Comparison of ENCODE assay signal across 22 cellular contexts in the genomic region with DNA sequence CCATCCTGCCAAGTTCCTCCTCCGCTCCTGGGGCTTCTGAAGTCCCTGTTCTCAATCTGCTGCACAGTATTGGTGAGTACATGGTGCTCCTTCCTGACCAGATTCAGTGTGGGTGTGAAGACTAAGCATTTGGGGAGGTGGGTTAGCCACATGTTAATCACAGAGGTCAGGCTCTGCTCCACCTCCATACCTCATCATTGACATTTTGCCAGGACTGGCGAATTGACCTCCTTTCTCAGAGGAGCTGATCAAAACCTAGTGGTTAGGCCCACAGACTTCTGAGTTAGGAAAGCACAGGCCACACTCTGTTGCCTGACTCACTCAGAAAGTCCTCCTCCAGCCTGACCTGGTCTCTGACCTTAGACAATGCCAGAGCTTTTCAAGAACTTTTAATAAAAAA. TPM values are rescaled to one million over a fixed set of nuclear protein-coding genes. Genes with fewer than 3 reads are reported as not detected.
DNase-seq lines count a peak whose midpoint lies in the region; ATAC-seq, FAIRE-seq and TF ChIP-seq lines count a peak whose summit lies in the region.
"Had no signal": no experiment of that assay in that cellular context is flagged by ENCODE, and none has a peak within 500 bp of the region (broad histone marks: within the 10 kb centered on the region; RNA-seq: fewer than 3 reads in every experiment).

No MANE protein-coding gene starts in this region.

- peak overlapping the region; percentile 66 for H2AFZ ChIP-seq in K562 (ENCODE audit: low read depth, low read length)

- H3K9ac ChIP-seq in K562 (ENCODE audit: insufficient read depth in 1 of 2, low read depth in 2 of 2, low read length in 2 of 2) = peak overlapping the region in 1 of 2 experiments; percentile 44; a peak in 1 of 4 replicates

- TF ChIP-seq POLR2A in K562 (conservative IDR thresholded peaks at IDR 0.05) = no peak

- no peaks in the 10 kb centered on the region for H3K27me3 ChIP-seq in K562 (ENCODE audit: control insufficient read depth in 2 of 2, insufficient read depth in 2 of 2, low read length in 2 of 2)

- H4K20me1 ChIP-seq in K562 (replicated peaks; ENCODE audit: control insufficient read depth, insufficient read depth, low read length) = no peaks in the 10 kb centered on the region

- FAIRE-seq in K562 (lab: Jason Lieb, UNC) (peak; percentile 71), urothelium cell line (lab: Jason Lieb, UNC) (no peak)
- FAIRE-seq: colon had no signal

- peaks cover 3% of the 10 kb centered on the region for H3K27me3 Mint-ChIP-seq in activated naive CD8-positive, alpha-beta T cell treated with anti-CD3 and anti-CD28 coated beads, Interleukin-2, amount 50 U/mL, for 24 hours
- no peaks in the 10 kb centered on the region for H3K27me3 Mint-ChIP-seq in activated naive CD8-positive, alpha-beta T cell treated with anti-CD3 and anti-CD28 coated beads for 36 hours
- no peaks in the 10 kb centered on the region for H3K27me3 Mint-ChIP-seq in stimulated activated naive CD8-positive, alpha-beta T cell treated with anti-CD3 and anti-CD28 coated beads, Interleukin-15, amount 100 ng/mL, for 72 hours

- H3K4me1 Mint-ChIP-seq in activated naive CD8-positive, alpha-beta T cell treated with anti-CD3 and anti-CD28 coated beads, Interleukin-2, amount 50 U/mL, for 24 hours = peaks cover 10% of the 10 kb centered on the region
- H3K4me1 Mint-ChIP-seq in activated naive CD8-positive, alpha-beta T cell treated with anti-CD3 and anti-CD28 coated beads for 36 hours = no peaks in the 10 kb centered on the region
- peaks cover 16% of the 10 kb centered on the region for H3K4me1 Mint-ChIP-seq in stimulated activated naive CD8-positive, alpha-beta T cell treated with anti-CD3 and anti-CD28 coated beads, Interleukin-15, amount 100 ng/mL, for 72 hours
- H3K4me1 Mint-ChIP-seq: CD4-positive, CD25-positive, alpha-beta regulatory T cell had no signal

- peaks cover 85% of the 10 kb centered on the region for H3K36me3 ChIP-seq in K562 (ENCODE audit: control insufficient read depth, insufficient read depth, low read length)

- H3K4me2 ChIP-seq in K562 (ENCODE audit: insufficient read depth, low read length) = peak overlapping the region; percentile 20; the same call in 1 of the 2 replicates

- no peaks in the 10 kb centered on the region for H3K36me3 Mint-ChIP-seq in activated naive CD8-positive, alpha-beta T cell treated with anti-CD3 and anti-CD28 coated beads, Interleukin-2, amount 50 U/mL, for 24 hours (ENCODE audit: low read depth)
- no peaks in the 10 kb centered on the region for H3K36me3 Mint-ChIP-seq in activated naive CD8-positive, alpha-beta T cell treated with anti-CD3 and anti-CD28 coated beads for 36 hours
- H3K36me3 Mint-ChIP-seq: CD4-positive, CD25-positive, alpha-beta regulatory T cell had no signal

- POLR2A ChIA-PET in K562 (lab: Yijun Ruan, JAX) = interaction anchor here (1.3 to 2.0 kb wide), 2 partner anchors 8 to 11 kb away, joined by 9 to 34 read pairs; partner anchors contain the start of gene RPS17

- no peak for TF ChIP-seq RAD21 in K562 (CRISPR knock-in tag; conservative IDR thresholded peaks at IDR 0.05 in 1 of 2, IDR thresholded peaks at IDR 0.05 in 1 of 2)

- H3K4me1 ChIP-seq in K562 (replicated peaks in 1 of 2; ENCODE audit: control insufficient read depth in 2 of 2, insufficient read depth in 2 of 2, low read length in 2 of 2) = peaks cover 15 to 16% of the 10 kb centered on the region in 2 experiments

- H3K79me2 ChIP-seq in K562 (ENCODE audit: control insufficient read depth, insufficient read depth, low read length) = no peaks in the 10 kb centered on the region

- H3K9me3 Mint-ChIP-seq in activated naive CD8-positive, alpha-beta T cell treated with anti-CD3 and anti-CD28 coated beads, Interleukin-2, amount 50 U/mL, for 24 hours = no peaks in the 10 kb centered on the region
- H3K9me3 Mint-ChIP-seq in activated naive CD8-positive, alpha-beta T cell treated with anti-CD3 and anti-CD28 coated beads for 36 hours = no peaks in the 10 kb centered on the region
- no peaks in the 10 kb centered on the region for H3K9me3 Mint-ChIP-seq in stimulated activated naive CD8-positive, alpha-beta T cell treated with anti-CD3 and anti-CD28 coated beads, Interleukin-15, amount 100 ng/mL, for 72 hours
- H3K9me3 Mint-ChIP-seq: activated T-helper 1 cell treated with anti-CD3 and anti-CD28 coated beads, Interleukin-12 subunit alpha, Interleukin-12 subunit beta, Interleukin-2, Interleukin-4 antibody, amounts not matched to agents 30 ng/mL and 10 ng/mL and 1 ng/mL, durations not matched to agents 14 hours and 24 hours and 36 hours; brain; CD4-positive, CD25-positive, alpha-beta regulatory T cell; endodermal cell; T-helper 1 cell treated with Interleukin-12 subunit alpha and Interleukin-12 subunit beta and Interleukin-4 antibody, amounts not matched to agents 30 μg/mL and 1 μg/mL, for 36 hours had no signal

- DNase-seq in activated naive CD8-positive, alpha-beta T cell treated with anti-CD3 and anti-CD28 coated beads, Interleukin-2, amount 50 U/mL, for 24 hours = peak; percentile 39
- DNase-seq in activated naive CD8-positive, alpha-beta T cell treated with anti-CD3 and anti-CD28 coated beads for 36 hours = no peak
- DNase-seq in K562 (ENCODE audit: extremely low read depth in 1 of 4, low spot score in 3 of 4) (peak in 2 of 4 experiments; percentile 19 to 43), urothelium cell line (ENCODE audit: low spot score) (no peak), NCI-H2081 (lab: John Stamatoyannopoulos, UW) (no peak)
- no peak for DNase-seq in stimulated activated naive CD8-positive, alpha-beta T cell treated with anti-CD3 and anti-CD28 coated beads, Interleukin-15, amount 100 ng/mL, for 72 hours
- DNase-seq: CD4-positive, CD25-positive, alpha-beta regulatory T cell; endodermal cell; glutamatergic neuron; mesenchymal stem cell; NCI-H1694 treated with DMSO at 0.1 percent for 48 hours; NCI-H2227 treated with DMSO at 0.1 percent for 48 hours; occipital lobe had no signal

- peak overlapping the region; percentile 57 for H3K27ac Mint-ChIP-seq in activated naive CD8-positive, alpha-beta T cell treated with anti-CD3 and anti-CD28 coated beads, Interleukin-2, amount 50 U/mL, for 24 hours
- no peak overlapping the region for H3K27ac Mint-ChIP-seq in activated naive CD8-positive, alpha-beta T cell treated with anti-CD3 and anti-CD28 coated beads for 36 hours
- H3K27ac Mint-ChIP-seq in stimulated activated naive CD8-positive, alpha-beta T cell treated with anti-CD3 and anti-CD28 coated beads, Interleukin-15, amount 100 ng/mL, for 72 hours = no peak overlapping the region
- H3K27ac Mint-ChIP-seq: activated T-helper 1 cell treated with anti-CD3 and anti-CD28 coated beads, Interleukin-12 subunit alpha, Interleukin-12 subunit beta, Interleukin-2, Interleukin-4 antibody, amounts not matched to agents 30 ng/mL and 10 ng/mL and 1 ng/mL, durations not matched to agents 14 hours and 24 hours and 36 hours; brain; CD4-positive, CD25-positive, alpha-beta regulatory T cell; endodermal cell; T-helper 1 cell treated with Interleukin-12 subunit alpha and Interleukin-12 subunit beta and Interleukin-4 antibody, amounts not matched to agents 30 μg/mL and 1 μg/mL, for 36 hours had no signal

- no peak overlapping the region for H3K4me3 Mint-ChIP-seq in activated naive CD8-positive, alpha-beta T cell treated with anti-CD3 and anti-CD28 coated beads, Interleukin-2, amount 50 U/mL, for 24 hours
- no peak overlapping the region for H3K4me3 Mint-ChIP-seq in activated naive CD8-positive, alpha-beta T cell treated with anti-CD3 and anti-CD28 coated beads for 36 hours
- no peak overlapping the region for H3K4me3 Mint-ChIP-seq in stimulated activated naive CD8-positive, alpha-beta T cell treated with anti-CD3 and anti-CD28 coated beads, Interleukin-15, amount 100 ng/mL, for 72 hours
- H3K4me3 Mint-ChIP-seq: activated T-helper 1 cell treated with anti-CD3 and anti-CD28 coated beads, Interleukin-12 subunit alpha, Interleukin-12 subunit beta, Interleukin-2, Interleukin-4 antibody, amounts not matched to agents 30 ng/mL and 10 ng/mL and 1 ng/mL, durations not matched to agents 14 hours and 24 hours and 36 hours; brain; CD4-positive, CD25-positive, alpha-beta regulatory T cell; endodermal cell; T-helper 1 cell treated with Interleukin-12 subunit alpha and Interleukin-12 subunit beta and Interleukin-4 antibody, amounts not matched to agents 30 μg/mL and 1 μg/mL, for 36 hours had no signal

- peak overlapping the region; percentile 45 for H3K27ac ChIP-seq in K562 (ENCODE audit: extremely low read depth, low read depth, low read length)
- H3K27ac ChIP-seq: thoracic aorta, VCaP had no signal

- no TSS peak for BruUV-seq in K562 (replicated peaks; lab: Mats Ljungman, UMichigan)

- H3K9me3 ChIP-seq in K562 (replicated peaks; ENCODE audit: control insufficient read depth, insufficient read depth, low read depth, low read length) = no peaks in the 10 kb centered on the region
- H3K9me3 ChIP-seq: thoracic aorta had no signal

- TF ChIP-seq CTCF in K562 (IDR thresholded peaks at IDR 0.05 in 2 of 3, conservative IDR thresholded peaks at IDR 0.05 in 1 of 3; ENCODE audit: insufficient read depth in 2 of 3, low read depth in 1 of 3, low read length in 3 of 3) = no peak

- intact Hi-C loops in K562 (cut with micrococcal nuclease) = no loop called here

- peak; percentile 93 for ATAC-seq in activated naive CD8-positive, alpha-beta T cell treated with anti-CD3 and anti-CD28 coated beads, Interleukin-2, amount 50 U/mL, for 24 hours
- peak; percentile 33 for ATAC-seq in HG02870 (IDR thresholded peaks at IDR 0.05; ENCODE audit: unreplicated experiment)
- ATAC-seq in K562 = peak; percentile 69
- peak; percentile 89 for ATAC-seq in stimulated activated naive CD8-positive, alpha-beta T cell treated with anti-CD3 and anti-CD28 coated beads, Interleukin-15, amount 100 ng/mL, for 72 hours
- no peak for ATAC-seq in GM21717 (IDR thresholded peaks at IDR 0.05; ENCODE audit: unreplicated experiment)
- ATAC-seq: Panc1 had no signal

- H3K9me1 ChIP-seq in K562 (ENCODE audit: control insufficient read depth, insufficient read depth, low read length) = no peaks in the 10 kb centered on the region

- H3K4me3 ChIP-seq in K562 = no peak overlapping the region
- H3K4me3 ChIP-seq: thoracic aorta had no signal

- TF ChIP-seq EP300 in K562 (IDR thresholded peaks at IDR 0.05; ENCODE audit: low read length) = no peak

- 54% methylated on average over 2 of the region's 2 CpGs for WGBS in K562 (ENCODE audit: insufficient coverage, low coverage, missing lambda C conversion rate)

- in situ Hi-C loops in K562 (cut with MboI) = no loop called here

- CTCF ChIA-PET in K562 (lab: Yijun Ruan, JAX; ENCODE audit: low intra/inter-chr PET ratio) = no interaction called here

RNA-seq across cellular contexts. Expression of gene RPS17, which starts 8.4 kb away (rescaled TPM):
- total RNA-seq in activated naive CD8-positive, alpha-beta T cell treated with anti-CD3 and anti-CD28 coated beads for 36 hours = 1,000 to 10,000 TPM; 2,631 to 2,669 TPM
- total RNA-seq in K562 (2011; cell fraction: chromatin; rRNA removed; ENCODE audit: low replicate concordance) = 288 and 405 TPM in 2 replicates
- 802 and 812 TPM in 2 replicates for total RNA-seq in K562 (2011; cell fraction: nucleolus; rRNA removed)
- total RNA-seq in K562 (2011; cell fraction: nucleoplasm; rRNA removed) = 889 and 1,793 TPM in 2 replicates
- total RNA-seq in K562 (2014; rRNA removed) (4,669 and 6,363 TPM in 2 replicates), K562 (2014; rRNA removed; fragmentation: Illumina TruSeq; extraction: Trizol) (4,513 and 5,229 TPM in 2 replicates), K562 (2015; rRNA removed; fragmentation: Illumina TruSeq; extraction: Trizol) (5,690 and 6,000 TPM in 2 replicates), K562 (2021) (2,376 and 2,708 TPM in 2 replicates)
- polyA plus RNA-seq in K562 (2011; rRNA removed) (5,062 and 5,477 TPM in 2 replicates), K562 (2014; fragmentation: Illumina TruSeq; extraction: Trizol) (2,686 and 3,105 TPM in 2 replicates), K562 (2014; fragmentation: Nextera tagmentation; extraction: Ambion mirVana) (1,000 to 10,000 TPM; 1,988 to 2,233 TPM), K562 (2014; rRNA removed) (6,515 and 6,851 TPM in 2 replicates)
- polyA plus RNA-seq in K562 (2011; cell fraction: cytosol; rRNA removed) = 3,204 and 5,121 TPM in 2 replicates
- 1,138 and 2,084 TPM in 2 replicates for polyA plus RNA-seq in K562 (2011; cell fraction: nucleus; rRNA removed)
- polyA plus RNA-seq in K562 (2012) = 4,007 and 4,409 TPM in 2 replicates
- 1,664 and 1,697 TPM in 2 replicates for polyA minus RNA-seq in K562 (2011; rRNA and poly(A)+ RNA removed)
- polyA minus RNA-seq in K562 (2011; cell fraction: cytosol; rRNA and poly(A)+ RNA removed) = 653 and 953 TPM in 2 replicates
- polyA minus RNA-seq in K562 (2011; cell fraction: nucleus; rRNA and poly(A)+ RNA removed) = 297 and 420 TPM in 2 replicates
